In the genomic region with DNA sequence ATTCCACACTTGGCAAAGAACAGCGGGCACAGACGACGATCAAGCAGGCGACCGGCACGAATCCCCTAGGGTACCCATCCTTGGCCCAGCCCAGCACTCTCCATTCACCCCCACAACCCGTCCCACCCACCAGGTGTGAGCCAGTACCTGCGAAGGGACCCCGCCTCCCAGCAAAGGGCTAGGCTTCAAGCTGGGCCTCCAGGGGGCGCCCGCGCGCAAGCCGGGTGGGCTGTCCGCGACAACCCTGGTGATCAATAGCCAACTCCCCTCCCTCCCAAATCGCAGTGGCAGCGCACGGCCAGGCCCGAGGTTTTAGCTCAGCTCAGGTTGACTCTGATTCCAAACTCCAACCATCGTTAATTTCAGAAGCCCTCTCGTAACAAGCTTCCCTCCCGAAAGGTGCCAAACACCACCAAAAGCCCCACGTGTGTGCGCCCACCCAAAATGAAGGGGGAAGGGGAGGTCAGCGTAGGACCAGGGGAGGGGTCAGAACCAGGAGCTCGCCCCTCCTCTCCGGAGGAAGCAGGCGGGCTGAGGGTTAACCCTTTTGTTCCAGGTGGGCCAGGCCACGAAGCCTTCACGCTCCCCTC, we compare ENCODE assay signal across 8 cellular contexts. TPM values are rescaled to one million over a fixed set of nuclear protein-coding genes. Genes with fewer than 3 reads are reported as not detected.
A peak's percentile ranks its signal among the peaks of the same experiment; 100 is the strongest.
DNase-seq lines count a peak whose midpoint lies in the region; ATAC-seq and TF ChIP-seq lines count a peak whose summit lies in the region.

No MANE protein-coding gene starts in this region.

- TF ChIP-seq CTCF in activated CD8-positive, alpha-beta T cell treated with anti-CD3 and anti-CD28 coated beads for 36 hours (IDR thresholded peaks at IDR 0.05) = peak; percentile 95

- no peaks in the 10 kb centered on the region for H3K9me3 ChIP-seq in mucosa of rectum (ENCODE audit: control insufficient read depth in 2 of 2, low read length in 2 of 2)

- H3K27ac Mint-ChIP-seq in activated CD8-positive, alpha-beta T cell treated with anti-CD3 and anti-CD28 coated beads for 36 hours = no peak overlapping the region
- no peak overlapping the region for H3K27ac Mint-ChIP-seq in effector memory CD8-positive, alpha-beta T cell

- intact Hi-C loops in activated CD8-positive, alpha-beta T cell treated with anti-CD3 and anti-CD28 coated beads for 36 hours (cut with micrococcal nuclease) = loop anchor here (2.0 kb wide), 1 partner anchor 283 kb away; no protein-coding TSS in a partner anchor

- DNase-seq in DMS53 (lab: John Stamatoyannopoulos, UW) (peak; percentile 7), DMS53 treated with DMSO at 0.1 percent for 48 hours (lab: John Stamatoyannopoulos, UW; ENCODE audit: unreplicated experiment) (no peak), NCI-H345 treated with DMSO at 0.1 percent for 48 hours (lab: John Stamatoyannopoulos, UW; ENCODE audit: unreplicated experiment) (peak; percentile 65), SHP77 treated with DMSO at 0.1 percent for 48 hours (lab: John Stamatoyannopoulos, UW) (no peak)
- DNase-seq in activated CD8-positive, alpha-beta T cell treated with anti-CD3 and anti-CD28 coated beads for 36 hours = peak; percentile 78
- DNase-seq in effector memory CD8-positive, alpha-beta T cell = peak; percentile 49 to 62 (median 54)
- DNase-seq in stimulated activated CD8-positive, alpha-beta memory T cell treated with anti-CD3 and anti-CD28 coated beads, Interleukin-7, amount 100 ng/mL, for 1 hour (ENCODE audit: low read depth in 2 of 2) = peak; percentile 6 to 40

- H3K36me3 ChIP-seq in mucosa of rectum (ENCODE audit: control insufficient read depth in 2 of 2, insufficient read depth in 2 of 2, low read length in 2 of 2) = no peaks in the 10 kb centered on the region

- CTCF ChIA-PET in activated CD8-positive, alpha-beta T cell treated with anti-CD3 and anti-CD28 coated beads for 36 hours (lab: Charles Lee) = interaction anchor here (0.9 to 2.3 kb wide), 19 partner anchors 8 to 350 kb away, joined by 3 to 25 read pairs (median 4); partner anchors contain the start of gene ATP9A

- H3K4me1 Mint-ChIP-seq in activated CD8-positive, alpha-beta T cell treated with anti-CD3 and anti-CD28 coated beads for 36 hours (ENCODE audit: low read depth) = peaks cover 8% of the 10 kb centered on the region
- H3K4me1 Mint-ChIP-seq in effector memory CD8-positive, alpha-beta T cell (ENCODE audit: low read depth in 2 of 2) = peaks cover 6 to 8% of the 10 kb centered on the region in 2 donors

- H3K27ac ChIP-seq in mucosa of rectum (ENCODE audit: low read depth in 2 of 2, low read length in 2 of 2) = no peak overlapping the region

- H3K4me3 Mint-ChIP-seq in activated CD8-positive, alpha-beta T cell treated with anti-CD3 and anti-CD28 coated beads for 36 hours = peak overlapping the region; percentile 56
- peak overlapping the region; percentile 77 to 83 for H3K4me3 Mint-ChIP-seq in effector memory CD8-positive, alpha-beta T cell

- H3K27me3 ChIP-seq in mucosa of rectum (ENCODE audit: control insufficient read depth in 2 of 2, insufficient read depth in 2 of 2, low read length in 2 of 2) = peaks cover 19 to 33% of the 10 kb centered on the region in 2 donors

- no peaks in the 10 kb centered on the region for H3K36me3 Mint-ChIP-seq in activated CD8-positive, alpha-beta T cell treated with anti-CD3 and anti-CD28 coated beads for 36 hours (ENCODE audit: low read depth)
- no peaks in the 10 kb centered on the region for H3K36me3 Mint-ChIP-seq in effector memory CD8-positive, alpha-beta T cell (ENCODE audit: insufficient read depth)

- POLR2A ChIA-PET in activated CD8-positive, alpha-beta T cell treated with anti-CD3 and anti-CD28 coated beads for 36 hours (lab: Charles Lee) = interaction anchor here (0.8 kb wide), 1 partner anchor 76 kb away, joined by 3 read pairs; no protein-coding TSS in a partner anchor

- ATAC-seq in activated CD8-positive, alpha-beta T cell treated with anti-CD3 and anti-CD28 coated beads for 36 hours = peak; percentile 86
- ATAC-seq in effector memory CD8-positive, alpha-beta T cell (replicated peaks) = peak; percentile 75

- peaks cover 8 to 11% of the 10 kb centered on the region in 2 donors for H3K4me1 ChIP-seq in mucosa of rectum (ENCODE audit: control insufficient read depth in 2 of 2, insufficient read depth in 2 of 2, low read length in 2 of 2)

- H3K4me3 ChIP-seq in mucosa of rectum (ENCODE audit: low read length in 2 of 2) = peak overlapping the region; percentile 29 to 72

- no peaks in the 10 kb centered on the region for H3K9me3 Mint-ChIP-seq in activated CD8-positive, alpha-beta T cell treated with anti-CD3 and anti-CD28 coated beads for 36 hours
- no peaks in the 10 kb centered on the region for H3K9me3 Mint-ChIP-seq in effector memory CD8-positive, alpha-beta T cell

- peaks cover 56% of the 10 kb centered on the region for H3K27me3 Mint-ChIP-seq in activated CD8-positive, alpha-beta T cell treated with anti-CD3 and anti-CD28 coated beads for 36 hours
- peaks cover 45 to 81% of the 10 kb centered on the region in 2 donors for H3K27me3 Mint-ChIP-seq in effector memory CD8-positive, alpha-beta T cell

- no peak overlapping the region for H3K9ac ChIP-seq in mucosa of rectum (ENCODE audit: low read depth in 1 of 2, low read length in 2 of 2)

RNA-seq across cellular contexts. Expression of gene SALL4, which starts 2.1 kb away (rescaled TPM):
- total RNA-seq in activated CD8-positive, alpha-beta T cell treated with anti-CD3 and anti-CD28 coated beads for 36 hours = under 1 TPM; 0.74 to 0.92 TPM

RNA-seq across cellular contexts. Expression of gene ATP9A, which starts 32.0 kb away (rescaled TPM):
- under 1 TPM; 0.58 to 0.65 TPM for total RNA-seq in activated CD8-positive, alpha-beta T cell treated with anti-CD3 and anti-CD28 coated beads for 36 hours

Comparison
In these comparisons a context has a peak if more than half of its experiments do, and no peak if none do; other contexts are left out.
1. DNase-seq: peak in DMS53 (single experiment), NCI-H345 treated with DMSO at 0.1 percent for 48 hours (single experiment), activated CD8-positive, alpha-beta T cell treated with anti-CD3 and anti-CD28 coated beads for 36 hours (single experiment), effector memory CD8-positive, alpha-beta T cell (3 of 3) and stimulated activated CD8-positive, alpha-beta memory T cell treated with anti-CD3 and anti-CD28 coated beads, Interleukin-7, amount 100 ng/mL, for 1 hour (2 of 2); none in DMS53 treated with DMSO at 0.1 percent for 48 hours (single experiment) and SHP77 treated with DMSO at 0.1 percent for 48 hours (single experiment).